8 cellular contexts compared by ENCODE assay signal in the genomic region with DNA sequence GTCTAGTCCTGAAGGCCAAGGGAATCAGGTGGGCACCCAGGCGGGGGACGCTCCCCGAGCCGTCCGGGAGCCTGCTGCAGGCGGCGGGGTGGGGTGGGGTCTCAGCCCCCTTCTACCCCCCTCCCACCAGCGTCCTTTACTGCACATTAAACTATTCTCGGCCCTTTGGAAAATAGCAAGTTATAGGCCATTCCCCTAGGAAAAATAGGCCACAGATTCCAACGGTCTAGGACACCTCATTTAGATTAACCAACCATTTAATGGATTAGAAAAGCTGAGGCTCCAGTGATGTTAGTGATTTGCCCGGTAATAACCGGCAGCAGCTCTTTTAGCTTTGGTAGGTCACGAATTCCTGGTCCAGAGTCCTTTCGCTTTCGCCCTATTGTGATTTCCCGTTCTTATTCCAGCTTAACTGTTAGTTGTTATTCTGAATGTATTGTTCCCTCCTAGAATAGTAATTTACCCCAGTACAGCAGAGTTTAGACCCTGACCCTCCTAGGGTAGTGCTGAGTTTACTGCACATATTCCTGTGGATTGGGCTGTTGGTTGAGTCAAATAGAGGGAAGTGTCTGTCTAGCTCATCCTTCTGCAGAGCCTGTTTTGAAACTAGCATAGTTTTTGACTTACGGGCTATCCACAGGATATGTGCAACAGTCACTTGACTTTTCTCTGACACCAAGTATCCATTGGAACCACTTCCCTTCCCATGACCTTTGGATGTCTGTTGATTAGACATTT. TPM values are rescaled to one million over a fixed set of nuclear protein-coding genes. Genes with fewer than 3 reads are reported as not detected.
A peak's percentile ranks its signal among the peaks of the same experiment; 100 is the strongest.
DNase-seq lines count a peak whose midpoint lies in the region; ATAC-seq and TF ChIP-seq lines count a peak whose summit lies in the region.

No MANE protein-coding gene starts in this region.

- H3K4me3 Mint-ChIP-seq in activated naive CD8-positive, alpha-beta T cell treated with anti-CD3 and anti-CD28 coated beads, Interleukin-2, amount 10 ng/mL, durations not matched to agents 7 days and 5 days: peak overlapping the region; percentile 99
- H3K4me3 Mint-ChIP-seq in progenitor cell of endocrine pancreas (ENCODE audit: low read depth): peak overlapping the region; percentile 91

- ATAC-seq in GM21390 (IDR thresholded peaks at IDR 0.05; ENCODE audit: unreplicated experiment): peak; percentile 39
- peak; percentile 38 for ATAC-seq in activated naive CD8-positive, alpha-beta T cell treated with anti-CD3 and anti-CD28 coated beads, Interleukin-2, amount 10 ng/mL, durations not matched to agents 7 days and 5 days (ENCODE audit: low read depth)
- ATAC-seq in left cardiac atrium: peak; percentile 46 to 68

- peak; percentile 39 for DNase-seq in DMS114 treated with DMSO at 0.1 percent for 48 hours (lab: John Stamatoyannopoulos, UW; ENCODE audit: unreplicated experiment)
- no peak for DNase-seq in LNCaP clone FGC (ENCODE audit: low read depth)
- no peak for DNase-seq in activated naive CD8-positive, alpha-beta T cell treated with anti-CD3 and anti-CD28 coated beads, Interleukin-2, amount 10 ng/mL, durations not matched to agents 7 days and 5 days
- DNase-seq in left cardiac atrium: no peak
- no peak for DNase-seq in progenitor cell of endocrine pancreas (ENCODE audit: low spot score, unreplicated experiment)
- no peak for DNase-seq in NCI-H187 treated with DMSO at 0.1 percent for 48 hours (lab: John Stamatoyannopoulos, UW)
- no peak for DNase-seq in ureter (ENCODE audit: low spot score)

- TF ChIP-seq CTCF in LNCaP clone FGC (IDR thresholded peaks at IDR 0.05; ENCODE audit: control insufficient read depth, extremely low read depth, insufficient read depth) (no peak), progenitor cell of endocrine pancreas (IDR thresholded peaks at IDR 0.05; ENCODE audit: unreplicated experiment) (no peak)

- H3K27ac Mint-ChIP-seq in activated naive CD8-positive, alpha-beta T cell treated with anti-CD3 and anti-CD28 coated beads, Interleukin-2, amount 10 ng/mL, durations not matched to agents 7 days and 5 days: peak overlapping the region; percentile 93
- H3K27ac Mint-ChIP-seq in progenitor cell of endocrine pancreas: peak overlapping the region; percentile 94

- POLR2A ChIA-PET in activated naive CD8-positive, alpha-beta T cell treated with anti-CD3 and anti-CD28 coated beads, Interleukin-2, amount 10 ng/mL, durations not matched to agents 7 days and 5 days (lab: Charles Lee): interaction anchor here (0.6 to 4.0 kb wide), 7 partner anchors 12 to 134 kb away, joined by 3 to 29 read pairs (median 8); a partner anchor contains a TSS

- no peaks in the 10 kb centered on the region for H3K9me3 Mint-ChIP-seq in activated naive CD8-positive, alpha-beta T cell treated with anti-CD3 and anti-CD28 coated beads, Interleukin-2, amount 10 ng/mL, durations not matched to agents 7 days and 5 days
- no peaks in the 10 kb centered on the region for H3K9me3 Mint-ChIP-seq in progenitor cell of endocrine pancreas (ENCODE audit: low read depth)

- intact Hi-C loops in left cardiac atrium (cut with DNase I): no loop called here

- H3K4me1 Mint-ChIP-seq in activated naive CD8-positive, alpha-beta T cell treated with anti-CD3 and anti-CD28 coated beads, Interleukin-2, amount 10 ng/mL, durations not matched to agents 7 days and 5 days: peaks cover 52% of the 10 kb centered on the region
- H3K4me1 Mint-ChIP-seq in progenitor cell of endocrine pancreas (ENCODE audit: low read depth): peaks cover 58% of the 10 kb centered on the region

- H3K36me3 Mint-ChIP-seq in activated naive CD8-positive, alpha-beta T cell treated with anti-CD3 and anti-CD28 coated beads, Interleukin-2, amount 10 ng/mL, durations not matched to agents 7 days and 5 days: peaks cover 30% of the 10 kb centered on the region
- peaks cover 12% of the 10 kb centered on the region for H3K36me3 Mint-ChIP-seq in progenitor cell of endocrine pancreas (ENCODE audit: insufficient read depth)

- peaks cover 3% of the 10 kb centered on the region for H3K27me3 Mint-ChIP-seq in activated naive CD8-positive, alpha-beta T cell treated with anti-CD3 and anti-CD28 coated beads, Interleukin-2, amount 10 ng/mL, durations not matched to agents 7 days and 5 days
- H3K27me3 Mint-ChIP-seq in progenitor cell of endocrine pancreas: no peaks in the 10 kb centered on the region

- peak overlapping the region; percentile 78 for H3K4me3 ChIP-seq in LNCaP clone FGC (ENCODE audit: low read depth, low read length)

RNA-seq across cellular contexts. Expression of a gene that starts 0.7 kb away (rescaled TPM):
- total RNA-seq in activated naive CD8-positive, alpha-beta T cell treated with anti-CD3 and anti-CD28 coated beads, Interleukin-2, amount 10 ng/mL, durations not matched to agents 7 days and 5 days: 10 to 100 TPM; 92.2 to 97.7 TPM
- total RNA-seq in left cardiac atrium (100 to 1,000 TPM; 134 to 255 TPM), progenitor cell of endocrine pancreas (107 and 127 TPM in 2 replicates), ureter (79.4 TPM)

RNA-seq across cellular contexts. Expression of a gene that starts 13.6 kb away (rescaled TPM):
- total RNA-seq in activated naive CD8-positive, alpha-beta T cell treated with anti-CD3 and anti-CD28 coated beads, Interleukin-2, amount 10 ng/mL, durations not matched to agents 7 days and 5 days: 1 to 10 TPM; 1.4 TPM
- total RNA-seq in left cardiac atrium (under 1 TPM; 0.82 to 0.92 TPM), progenitor cell of endocrine pancreas (9.6 and 9.8 TPM in 2 replicates), ureter (47.0 TPM)

RNA-seq across cellular contexts. Expression of a gene that starts 23.2 kb away (rescaled TPM):
- total RNA-seq in activated naive CD8-positive, alpha-beta T cell treated with anti-CD3 and anti-CD28 coated beads, Interleukin-2, amount 10 ng/mL, durations not matched to agents 7 days and 5 days: under 1 TPM in 1 of 2 experiments, not detected in 1; 0.25 TPM
- under 1 TPM in 1 of 2 donors, not detected in 1; 0.29 TPM for total RNA-seq in left cardiac atrium
- 4.7 and 5.4 TPM in 2 replicates for total RNA-seq in progenitor cell of endocrine pancreas
- total RNA-seq in ureter: 1.9 TPM
